Comparison of ENCODE assay signal across 8 cellular contexts in genomic region chr20:38435555-38435939, GRCh38. TPM values are rescaled to one million over a fixed set of nuclear protein-coding genes. Genes with fewer than 3 reads are reported as not detected.
DNase-seq lines count a peak whose midpoint lies in the region; ATAC-seq and TF ChIP-seq lines count a peak whose summit lies in the region.

No MANE protein-coding gene starts in this region.

- TF ChIP-seq POLR2A in HCT116 (IDR thresholded peaks at IDR 0.05; ENCODE audit: borderline replicate concordance, extremely low read depth, insufficient read depth, insufficient read length): no peak

- peak overlapping the region; percentile 85 for H3K27ac Mint-ChIP-seq in glutamatergic neuron (ENCODE audit: unreplicated experiment)

- CTCF ChIA-PET in HCT116 (lab: Charles Lee): interaction anchor here (1.0 to 1.6 kb wide), 5 partner anchors 11 to 37 kb away, joined by 4 to 15 read pairs (median 5); partner anchors contain the start of gene RALGAPB

- peaks cover 31% of the 10 kb centered on the region; the same call in 1 of the 2 replicates for H4K20me1 ChIP-seq in HCT116 (ENCODE audit: insufficient read depth)

- H3K4me3 Mint-ChIP-seq in glutamatergic neuron (ENCODE audit: unreplicated experiment): peak overlapping the region; percentile 93

- TF ChIP-seq CTCF in 22Rv1 (IDR thresholded peaks at IDR 0.05) (peak; percentile 77), HCT116 (IDR thresholded peaks at IDR 0.05 in 2 of 3, conservative IDR thresholded peaks at IDR 0.05 in 1 of 3; ENCODE audit: borderline replicate concordance in 1 of 3, insufficient read depth in 1 of 3, low read depth in 2 of 3, low read length in 2 of 3) (no peak), WI38 (IDR thresholded peaks at IDR 0.05; ENCODE audit: low read depth, low read length) (no peak), glutamatergic neuron (IDR thresholded peaks at IDR 0.05; ENCODE audit: partially characterized antibody, unreplicated experiment) (peak; percentile 52)

- BruUV-seq in HCT116 (replicated peaks; lab: Mats Ljungman, UMichigan): no TSS peak

- H3K27ac ChIP-seq in 22Rv1 (no peak overlapping the region), HCT116 (ENCODE audit: low read depth, low read length) (no peak overlapping the region)

- H3K4me1 Mint-ChIP-seq in glutamatergic neuron (ENCODE audit: low read depth, unreplicated experiment): peaks cover 3% of the 10 kb centered on the region

- no peak overlapping the region for H3K9ac ChIP-seq in HCT116 (ENCODE audit: low read length)

- ATAC-seq in HCT116: peak; percentile 30; the same call in 1 of the 2 replicates
- no peak for ATAC-seq in GM21390 (IDR thresholded peaks at IDR 0.05; ENCODE audit: unreplicated experiment)

- no peaks in the 10 kb centered on the region for H3K9me3 ChIP-seq in HCT116 (ENCODE audit: control insufficient read depth in 1 of 2, insufficient read depth in 1 of 2, low read depth in 1 of 2, low read length in 2 of 2)

- peaks cover 47% of the 10 kb centered on the region for H3K79me2 ChIP-seq in HCT116 (ENCODE audit: insufficient read depth, low read length)

- DNase-seq in HCT116 (ENCODE audit: low read depth, low spot score): no peak
- no peak for DNase-seq in glutamatergic neuron
- DNase-seq in GOT3 (lab: John Stamatoyannopoulos, UW): no peak
- no peak for DNase-seq in stimulated activated CD4-positive, alpha-beta T cell treated with anti-CD3 and anti-CD28 coated beads, Interleukin-4, amount 100 ng/mL, for 4 hours
- DNase-seq in NCI-H2081 treated with DMSO at 0.1 percent for 48 hours (lab: John Stamatoyannopoulos, UW): no peak

- RAD21 ChIA-PET in HCT116 (lab: Charles Lee; ENCODE audit: low non-redundant PET in 1 of 2, low total read pairs in 2 of 2, uncharacterized antibody in 2 of 2, unreplicated experiment in 2 of 2): no interaction called here

- H3K9me2 ChIP-seq in HCT116 (ENCODE audit: insufficient read depth): no peaks in the 10 kb centered on the region

- no peak for TF ChIP-seq RAD21 in HCT116 (IDR thresholded peaks at IDR 0.05; ENCODE audit: low read depth)

- H2AFZ ChIP-seq in HCT116 (ENCODE audit: low read depth, low read length, poor library complexity, severe bottlenecking): peak overlapping the region; percentile 98

- peaks cover 27 to 42% of the 10 kb centered on the region in 2 experiments for H3K36me3 ChIP-seq in HCT116 (ENCODE audit: control insufficient read depth in 1 of 2, insufficient read depth in 2 of 2, low read length in 2 of 2)

- peak overlapping the region; percentile 79 for H3K4me2 ChIP-seq in HCT116 (ENCODE audit: low read length)

- peaks cover 16% of the 10 kb centered on the region for H3K36me3 Mint-ChIP-seq in glutamatergic neuron (ENCODE audit: unreplicated experiment)

- H3K27me3 Mint-ChIP-seq in glutamatergic neuron (ENCODE audit: unreplicated experiment): peaks cover 4% of the 10 kb centered on the region

- H3K27me3 ChIP-seq in HCT116 (ENCODE audit: insufficient read depth, low read length): 0 out of 2 replicates have a peak, but pooled peaks cover 3% of the 10 kb centered on the region

- H3K9me3 Mint-ChIP-seq in glutamatergic neuron (ENCODE audit: unreplicated experiment): peaks cover 5% of the 10 kb centered on the region

- intact Hi-C loops in HCT116 (cut with micrococcal nuclease): loop anchor here (1.0 kb wide), 1 partner anchor 11 kb away; no protein-coding TSS in a partner anchor

- POLR2A ChIA-PET in HCT116 (lab: Charles Lee): interaction anchor here (0.7 to 2.1 kb wide), 6 partner anchors 8 to 37 kb away, joined by 3 to 27 read pairs (median 8); partner anchors contain the start of gene RALGAPB

- H3K4me3 ChIP-seq in HCT116 (replicated peaks in 1 of 2; ENCODE audit: low read depth in 1 of 2, low read length in 2 of 2): peak overlapping the region; percentile 77 to 99; a peak in 3 of 4 replicates
- H3K4me3 ChIP-seq in WI38 (ENCODE audit: low read depth, low read length): peak overlapping the region; percentile 91

- H3K4me1 ChIP-seq in HCT116 (ENCODE audit: control insufficient read depth in 1 of 2, insufficient read depth in 2 of 2, low read length in 2 of 2): peaks cover 5 to 17% of the 10 kb centered on the region in 2 experiments

TF ChIP-seq in HCT116, 20 proteins besides CTCF, POLR2A, EP300 and RAD21:
- no peak for TF ChIP-seq REST (IDR thresholded peaks at IDR 0.05; ENCODE audit: low read depth)
- TF ChIP-seq ZFX (IDR thresholded peaks at IDR 0.05): no peak
- no peak for TF ChIP-seq CEBPB (IDR thresholded peaks at IDR 0.05; ENCODE audit: low read depth)
- no peak for TF ChIP-seq EZH2 (IDR thresholded peaks at IDR 0.05)
- no peak for TF ChIP-seq ZBTB33 (IDR thresholded peaks at IDR 0.05; ENCODE audit: extremely low read depth, insufficient replicate concordance, low read length)
- TF ChIP-seq MAX (IDR thresholded peaks at IDR 0.05): no peak
- TF ChIP-seq SRF (IDR thresholded peaks at IDR 0.05; ENCODE audit: low read depth): no peak
- no peak for TF ChIP-seq TCF7L2 (IDR thresholded peaks at IDR 0.05; ENCODE audit: borderline replicate concordance, extremely low read depth, insufficient read depth, insufficient read length)
- TF ChIP-seq CBX3 (IDR thresholded peaks at IDR 0.05; ENCODE audit: low read depth): no peak
- TF ChIP-seq ATF3 (IDR thresholded peaks at IDR 0.05): no peak
- TF ChIP-seq ZNF274 (IDR thresholded peaks at IDR 0.05; ENCODE audit: low read depth, low read length): no peak
- no peak for TF ChIP-seq ELF1 (IDR thresholded peaks at IDR 0.05; ENCODE audit: borderline replicate concordance, low read depth)

RNA-seq across cellular contexts. Expression of gene SNHG17, which starts 0.4 kb away (rescaled TPM):
- total RNA-seq in HCT116 (2021; ENCODE audit: unreplicated experiment): 65.7 TPM
- polyA plus RNA-seq in HCT116 (2012): 57.7 and 62.4 TPM in 2 replicates
- total RNA-seq in glutamatergic neuron (ENCODE audit: unreplicated experiment): 33.0 TPM

RNA-seq across cellular contexts. Expression of gene RALGAPB, which starts 37.1 kb away (rescaled TPM):
- total RNA-seq in HCT116 (2021; ENCODE audit: unreplicated experiment) (24.0 TPM), glutamatergic neuron (ENCODE audit: unreplicated experiment) (54.6 TPM)
- 10.2 and 10.8 TPM in 2 replicates for polyA plus RNA-seq in HCT116 (2012)

Comparison
In these comparisons a context has a peak if more than half of its experiments do, and no peak if none do; other contexts are left out.
1. CTCF ChIP-seq: peak in 22Rv1 (single experiment) and glutamatergic neuron (single experiment); none in HCT116 (0 of 3) and WI38 (single experiment).